ENCODE assay signal across 38 cellular contexts in the genomic region with DNA sequence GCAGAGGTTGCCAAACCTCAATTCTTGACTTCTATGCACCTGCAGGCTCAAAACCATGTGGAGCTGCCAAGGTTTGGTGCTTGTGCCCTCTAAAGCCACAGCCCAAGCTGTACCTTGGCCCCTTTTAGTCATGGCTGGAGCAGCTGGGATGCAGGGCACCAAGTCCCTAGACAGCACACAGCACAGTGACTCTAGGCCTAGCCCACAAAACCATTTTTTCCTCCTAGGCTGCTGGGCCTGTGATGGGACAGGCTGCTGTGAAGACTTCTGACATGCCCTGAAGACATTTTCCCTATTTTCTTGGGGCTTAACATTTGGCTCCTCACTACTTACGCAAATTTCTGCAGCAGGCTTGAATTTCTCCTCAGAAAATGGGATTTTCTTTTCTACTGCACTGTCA. TPM values are rescaled to one million over a fixed set of nuclear protein-coding genes. Genes with fewer than 3 reads are reported as not detected.
DNase-seq lines count a peak whose midpoint lies in the region; ATAC-seq, FAIRE-seq and TF ChIP-seq lines count a peak whose summit lies in the region.
"Had no signal": no experiment of that assay in that cellular context is flagged by ENCODE, and none has a peak within 500 bp of the region (broad histone marks: within the 10 kb centered on the region; RNA-seq: fewer than 3 reads in every experiment).

No MANE protein-coding gene starts in this region.

- H4K91ac ChIP-seq in neuronal stem cell (ENCODE audit: low read depth, low read length, poor library complexity) = no peak overlapping the region

- CTCF ChIA-PET in A549 (lab: Yijun Ruan, JAX) (no interaction called here), HEK293 (lab: Yijun Ruan, JAX) (no interaction called here)

- H3K18ac ChIP-seq in neuronal stem cell (ENCODE audit: low read length) = no peak overlapping the region

- no peak for ATAC-seq in A549
- ATAC-seq in HG02610 (IDR thresholded peaks at IDR 0.05; ENCODE audit: unreplicated experiment) = no peak
- ATAC-seq: CD8-positive, alpha-beta T cell had no signal

- no peak overlapping the region for H3K4me2 ChIP-seq in A549
- H3K4me2 ChIP-seq in neuronal stem cell (ENCODE audit: insufficient read depth, low read length, poor library complexity, severe bottlenecking) = no peak overlapping the region
- H3K4me2 ChIP-seq: BLaER1; BLaER1 treated with 17β-estradiol and CSF1 and Interleukin-3, amounts not matched to agents 10 nM and 100 nM had no signal

- peaks cover 11% of the 10 kb centered on the region for H3K36me3 Mint-ChIP-seq in endothelial cell (ENCODE audit: low read depth, unreplicated experiment)
- H3K36me3 Mint-ChIP-seq: CD14-positive monocyte had no signal

- no peak overlapping the region for H3K23ac ChIP-seq in neuronal stem cell (ENCODE audit: low read depth, low read length, poor library complexity)

- H3K36me3 ChIP-seq in HEK293 (ENCODE audit: control insufficient read depth in 2 of 2, insufficient read depth in 1 of 2, low read length in 2 of 2) (no peaks in the 10 kb centered on the region), neuronal stem cell (replicated peaks in 1 of 2; ENCODE audit: control insufficient read depth in 2 of 2, insufficient read depth in 2 of 2, low read length in 2 of 2) (no peaks in the 10 kb centered on the region)
- H3K36me3 ChIP-seq: BE2C had no signal

- no peak for TF ChIP-seq CTCF in A549 (IDR thresholded peaks at IDR 0.05)
- TF ChIP-seq CTCF in HEK293 (tag by site-specific recombination; IDR thresholded peaks at IDR 0.05) = no peak
- no peak for TF ChIP-seq CTCF in endothelial cell (IDR thresholded peaks at IDR 0.05; ENCODE audit: unreplicated experiment)

- no peak overlapping the region for H2BK120ac ChIP-seq in neuronal stem cell (ENCODE audit: low read depth, low read length)

- H3K9me3 ChIP-seq in A549 = peaks cover 17% of the 10 kb centered on the region
- no peaks in the 10 kb centered on the region for H3K9me3 ChIP-seq in HEK293 (ENCODE audit: control insufficient read depth, insufficient read depth, low read depth, low read length)
- H3K9me3 ChIP-seq in neuronal stem cell (replicated peaks in 1 of 2; ENCODE audit: control insufficient read depth in 2 of 2, insufficient read depth in 1 of 2, low read depth in 1 of 2, low read length in 2 of 2) = peaks cover 4 to 23% of the 10 kb centered on the region in 2 donors
- H3K9me3 ChIP-seq: BE2C had no signal

- H3K14ac ChIP-seq in neuronal stem cell (ENCODE audit: low read length) = peak overlapping the region; percentile 25

- no peak overlapping the region for H2BK12ac ChIP-seq in neuronal stem cell (ENCODE audit: low read length)

- no peak for TF ChIP-seq POLR2A in A549 (IDR thresholded peaks at IDR 0.05; ENCODE audit: low read length)

- TF ChIP-seq RAD21 in A549 (conservative IDR thresholded peaks at IDR 0.05 in 1 of 2, IDR thresholded peaks at IDR 0.05 in 1 of 2) = no peak

- TF ChIP-seq EP300 in A549 (IDR thresholded peaks at IDR 0.05) = no peak

- H3K9me3 Mint-ChIP-seq in endothelial cell (ENCODE audit: unreplicated experiment) = peaks cover 8% of the 10 kb centered on the region

- H2BK5ac ChIP-seq in neuronal stem cell (ENCODE audit: low read length) = no peak overlapping the region

- no peak overlapping the region for H3K9ac ChIP-seq in neuronal stem cell (ENCODE audit: low read depth, low read length, poor library complexity)
- H3K9ac ChIP-seq: BLaER1; BLaER1 treated with 17β-estradiol and CSF1 and Interleukin-3, amounts not matched to agents 10 nM and 100 nM had no signal

- peak overlapping the region; percentile 16 for H3K4me3 Mint-ChIP-seq in endothelial cell (ENCODE audit: unreplicated experiment)
- H3K4me3 Mint-ChIP-seq: B cell; CD14-positive monocyte; CD4-positive, alpha-beta memory T cell; CD4-positive, alpha-beta T cell; CD4-positive, CD25-positive, alpha-beta regulatory T cell; CD8-positive, alpha-beta T cell had no signal

- WGBS in A549 (ENCODE audit: missing lambda C conversion rate) = 83% methylated on average over 1 of the region's 1 CpG
- WGBS in neuronal stem cell (ENCODE audit: extremely low coverage in 2 of 2, insufficient read length in 2 of 2, insufficient replicate concordance in 1 of 2), 2 donors = no CpG with 5 or more reads among the region's 1 CpG

- H2BK15ac ChIP-seq in neuronal stem cell (ENCODE audit: low read length) = no peak overlapping the region

- no peak for FAIRE-seq in A549 (lab: Jason Lieb, UNC)
- FAIRE-seq: A204.1, D721Med had no signal

- H3K79me1 ChIP-seq in neuronal stem cell (ENCODE audit: low read depth, low read length) = no peaks in the 10 kb centered on the region

- H3K4me1 ChIP-seq in A549 (no peaks in the 10 kb centered on the region), HEK293 (ENCODE audit: control insufficient read depth, insufficient read depth, low read length) (no peaks in the 10 kb centered on the region), neuronal stem cell (ENCODE audit: control insufficient read depth in 2 of 2, insufficient read depth in 1 of 2, low read depth in 1 of 2, low read length in 2 of 2) (no peaks in the 10 kb centered on the region)
- H3K4me1 ChIP-seq: BE2C; BLaER1; BLaER1 treated with 17β-estradiol and CSF1 and Interleukin-3, amounts not matched to agents 10 nM and 100 nM; Caco-2 had no signal

- no peaks in the 10 kb centered on the region for H3K27me3 ChIP-seq in neuronal stem cell (ENCODE audit: control insufficient read depth in 3 of 3, insufficient read depth in 3 of 3, low read depth in 1 of 3, low read length in 3 of 3)
- H3K27me3 ChIP-seq: BE2C; BLaER1; BLaER1 treated with 17β-estradiol and CSF1 and Interleukin-3, amounts not matched to agents 10 nM and 100 nM had no signal

- no peaks in the 10 kb centered on the region for H3K4me1 Mint-ChIP-seq in endothelial cell (ENCODE audit: unreplicated experiment)
- H3K4me1 Mint-ChIP-seq: B cell, CD14-positive monocyte had no signal

- no peaks in the 10 kb centered on the region for H3K27me3 Mint-ChIP-seq in endothelial cell (ENCODE audit: unreplicated experiment)
- H3K27me3 Mint-ChIP-seq: B cell; CD4-positive, alpha-beta memory T cell; CD4-positive, alpha-beta T cell; CD4-positive, CD25-positive, alpha-beta regulatory T cell; CD8-positive, alpha-beta memory T cell had no signal

- H3K4ac ChIP-seq in neuronal stem cell (ENCODE audit: low read length) = no peak overlapping the region

- H4K8ac ChIP-seq in neuronal stem cell (ENCODE audit: low read depth, low read length) = no peak overlapping the region

- DNase-seq in A549 (ENCODE audit: low read depth in 1 of 2, low spot score in 1 of 2) = no peak
- DNase-seq in endothelial cell (ENCODE audit: low spot score) = no peak
- no peak for DNase-seq in neuronal stem cell (ENCODE audit: low spot score)
- DNase-seq in activated T-cell treated with anti-CD3 and anti-CD28 coated beads, Interleukin-2, amount 50 U/mL, for 1 hour = no peak
- DNase-seq in UCSD-AML1 (lab: John Stamatoyannopoulos, UW; ENCODE audit: unreplicated experiment) = no peak
- DNase-seq in NCI-H1092 (lab: John Stamatoyannopoulos, UW) = no peak
- DNase-seq: 8988T; ACHN; AML-193; BE2C; C1 segment of cervical spinal cord; Caco-2; Calu3; CD4-positive, alpha-beta memory T cell; CD4-positive, alpha-beta T cell; CD4-positive, CD25-positive, alpha-beta regulatory T cell; CD8-positive, alpha-beta memory T cell; CD8-positive, alpha-beta T cell; COR-L47; DMS 273 treated with DMSO at 0.1 percent for 48 hours; DMS153; DMS53; DMS79; DMS79 treated with DMSO at 0.1 percent for 48 hours; DND-41; EL had no signal

- no peak overlapping the region for H2AFZ ChIP-seq in neuronal stem cell (ENCODE audit: low read length)

- H3K4me3 ChIP-seq in A549 (no peak overlapping the region), HEK293 (ENCODE audit: low read depth, low read length) (no peak overlapping the region), neuronal stem cell (ENCODE audit: low read length in 2 of 2) (no peak overlapping the region)
- H3K4me3 ChIP-seq: BLaER1 had no signal

- no peak overlapping the region for H3K27ac Mint-ChIP-seq in endothelial cell (ENCODE audit: unreplicated experiment)
- H3K27ac Mint-ChIP-seq: B cell; CD14-positive monocyte; CD4-positive, alpha-beta memory T cell; CD4-positive, alpha-beta T cell; CD4-positive, CD25-positive, alpha-beta regulatory T cell; CD8-positive, alpha-beta memory T cell had no signal

- no peak overlapping the region for H3K27ac ChIP-seq in A549
- no peak overlapping the region for H3K27ac ChIP-seq in HEK293 (ENCODE audit: extremely low read depth, low read depth, low read length)
- no peak overlapping the region for H3K27ac ChIP-seq in neuronal stem cell (replicated peaks; ENCODE audit: low read length)
- H3K27ac ChIP-seq: 22Rv1; BLaER1; BLaER1 treated with 17β-estradiol and CSF1 and Interleukin-3, amounts not matched to agents 10 nM and 100 nM; C4-2B had no signal

- POLR2A ChIA-PET in A549 (lab: Yijun Ruan, JAX) = no interaction called here
- POLR2A ChIA-PET in HEK293 (lab: Yijun Ruan, JAX) = no interaction called here

- no peak overlapping the region for H2AK5ac ChIP-seq in neuronal stem cell (ENCODE audit: low read depth, low read length)

TF ChIP-seq in A549, 52 proteins besides CTCF, POLR2A, EP300 and RAD21:
- no peak for TF ChIP-seq FOSL2 (IDR thresholded peaks at IDR 0.05)
- TF ChIP-seq FOSL2 (CRISPR knock-in tag; IDR thresholded peaks at IDR 0.05) = no peak
- no peak for TF ChIP-seq CBX2 (IDR thresholded peaks at IDR 0.05; ENCODE audit: borderline replicate concordance, low read depth)
- no peak for TF ChIP-seq NPAS2 (CRISPR knock-in tag; IDR thresholded peaks at IDR 0.05; ENCODE audit: borderline replicate concordance)
- peak; percentile 27 for TF ChIP-seq ZFP36 (IDR thresholded peaks at IDR 0.05; ENCODE audit: borderline replicate concordance, partially characterized antibody)
- TF ChIP-seq SMC3 (IDR thresholded peaks at IDR 0.05) = no peak
- no peak for TF ChIP-seq RCOR1 (IDR thresholded peaks at IDR 0.05; ENCODE audit: low read depth, low read length)

RNA-seq across cellular contexts. Expression of gene LRRN3, which starts 27.8 kb away (rescaled TPM):
- polyA plus RNA-seq in A549 (2011; rRNA removed) (0.06 and 0.09 TPM in 2 replicates), A549 (2017; fragmentation: RNase III; extraction: RNeasy Plus Mini Kit Qiagen cat#74134 plus additional on column Dnase treatment) (0.04 to 0.05 TPM in 2 of 3 replicates, not detected in the other)
- polyA plus RNA-seq in A549 (2012; cell fraction: cytosol; rRNA removed) = 0.01 and 0.03 TPM in 2 replicates
- polyA plus RNA-seq in A549 (2012; cell fraction: nucleus; rRNA removed) = 0.02 TPM in 2 replicates
- polyA minus RNA-seq in A549 (2011; rRNA and poly(A)+ RNA removed) = not detected in 2 replicates
- not detected for total RNA-seq in endothelial cell (ENCODE audit: unreplicated experiment)
- 2.2 TPM for polyA plus RNA-seq in neuronal stem cell (2013, experiment 1 of 2)
- polyA plus RNA-seq in neuronal stem cell (2013, experiment 2 of 2) = 2.0 TPM
- total RNA-seq: A172, A673, Calu3 had no signal
